In genomic region chr12:130401703-130402102, GRCh38 we compare ENCODE assay signal across 1 cellular context.
TF ChIP-seq lines count a peak whose summit lies in the region.

No MANE protein-coding gene starts in this region.

TF ChIP-seq in HEK293, 187 proteins besides CTCF, POLR2A, EP300 and RAD21 (continued from another document):
- TF ChIP-seq ZNF692 (tag by site-specific recombination; IDR thresholded peaks at IDR 0.05), result no peak
- TF ChIP-seq ZNF488 (tag by site-specific recombination; IDR thresholded peaks at IDR 0.05), result no peak
- no peak for TF ChIP-seq ZNF501 (tag by site-specific recombination; IDR thresholded peaks at IDR 0.05)
- no peak for TF ChIP-seq ZNF555 (tag by site-specific recombination; conservative IDR thresholded peaks at IDR 0.05)
- no peak for TF ChIP-seq PRDM6 (tag by site-specific recombination; IDR thresholded peaks at IDR 0.05)
- TF ChIP-seq ZNF354C (tag by site-specific recombination; IDR thresholded peaks at IDR 0.05; ENCODE audit: borderline replicate concordance, low read depth), result no peak
